ENCODE assay signal across 1 cellular context in the genomic region with DNA sequence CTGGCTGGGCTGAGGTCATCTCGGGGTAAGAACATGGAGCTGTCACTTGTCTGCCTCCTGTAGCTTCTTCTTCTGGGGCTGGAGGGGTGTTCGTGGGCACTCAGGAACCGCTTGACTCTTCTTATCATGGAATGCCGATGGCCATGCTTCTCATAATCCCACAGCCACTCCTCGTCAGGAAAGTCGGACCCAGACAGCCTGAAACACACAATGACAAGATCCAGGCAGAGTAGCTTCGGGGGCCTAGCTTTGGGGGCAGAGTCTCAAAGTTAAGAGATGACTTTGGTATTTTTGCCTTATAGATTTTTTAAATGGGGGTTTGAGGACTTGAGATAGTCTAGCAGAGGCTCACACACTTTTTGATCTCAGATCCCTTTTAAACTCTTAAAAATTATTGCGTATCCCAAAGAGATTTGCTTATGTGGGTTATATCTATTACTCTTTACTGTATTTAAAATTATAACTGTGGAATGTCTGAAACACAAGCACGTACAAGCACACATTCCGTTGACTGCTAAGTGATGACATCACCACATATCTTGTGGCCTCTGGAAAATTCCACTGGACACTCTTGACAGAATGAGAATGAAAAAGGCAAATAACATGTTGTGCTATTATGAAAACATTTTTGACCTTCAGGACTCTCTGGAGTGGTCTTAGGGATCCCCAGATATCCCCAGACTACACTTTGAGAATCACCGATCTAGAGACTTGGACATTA.
TF ChIP-seq lines count a peak whose summit lies in the region.

No MANE protein-coding gene starts in this region.

TF ChIP-seq in IMR-90, 13 proteins besides CTCF, POLR2A, EP300 and RAD21:
- TF ChIP-seq CEBPB (IDR thresholded peaks at IDR 0.05; ENCODE audit: low read depth, low read length), result peak; percentile 36; the same call in 1 of the 2 replicates
- TF ChIP-seq NFE2L2 (IDR thresholded peaks at IDR 0.05; ENCODE audit: low read depth, low read length), result no peak
